ENCODE assay signal across 26 cellular contexts in genomic region chr13:106415971-106416370, GRCh38.
DNase-seq lines count a peak whose midpoint lies in the region; TF ChIP-seq lines count a peak whose summit lies in the region.
"Had no signal": no experiment of that assay in that cellular context is flagged by ENCODE, and none has a peak within 500 bp of the region (broad histone marks: within the 10 kb centered on the region; RNA-seq: fewer than 3 reads in every experiment).

No MANE protein-coding gene starts in this region.

- dilution Hi-C loops in mammary epithelial cell (cut with HindIII; ENCODE audit: low sequenced_read_pairs) = no loop called here

- H3K4me3 Mint-ChIP-seq in endodermal cell = no peak overlapping the region
- H3K4me3 Mint-ChIP-seq: CD8-positive, alpha-beta memory T cell had no signal

- H3K9me3 Mint-ChIP-seq in endodermal cell = no peaks in the 10 kb centered on the region
- H3K9me3 Mint-ChIP-seq: CD8-positive, alpha-beta memory T cell had no signal

- TF ChIP-seq CTCF in mammary epithelial cell (conservative IDR thresholded peaks at IDR 0.05 in 1 of 2, IDR thresholded peaks at IDR 0.05 in 1 of 2; ENCODE audit: extremely low read depth in 1 of 2, insufficient read depth in 1 of 2, low read depth in 1 of 2, low read length in 2 of 2) (no peak), breast epithelium (IDR thresholded peaks at IDR 0.05) (no peak), endodermal cell (conservative IDR thresholded peaks at IDR 0.05) (no peak)

- H3K9me3 ChIP-seq in mammary epithelial cell (replicated peaks; ENCODE audit: insufficient read depth, low read length) = no peaks in the 10 kb centered on the region
- no peaks in the 10 kb centered on the region for H3K9me3 ChIP-seq in breast epithelium
- no peaks in the 10 kb centered on the region for H3K9me3 ChIP-seq in endodermal cell (ENCODE audit: control insufficient read depth, low read length)
- H3K9me3 ChIP-seq: BE2C, SJSA1 had no signal

- DNase-seq in mammary epithelial cell (no peak), breast epithelium (ENCODE audit: low spot score in 2 of 2) (no peak), endodermal cell (no peak), midbrain (lab: John Stamatoyannopoulos, UW) (peak; percentile 53), superior temporal gyrus (ENCODE audit: extremely low spot score) (peak; percentile 78), T1000 (lab: John Stamatoyannopoulos, UW) (no peak), NCI-H2107 (lab: John Stamatoyannopoulos, UW) (no peak), retina (no peak)
- DNase-seq: BE2C; Calu3; CD8-positive, alpha-beta memory T cell; DND-41; GOT3; HCEC 1CT; NCI-H1048; NCI-H1417; NCI-H1694; NCI-H2029 treated with DMSO at 0.1 percent for 48 hours; NCI-H226; NCI-H510A; Right ventricle myocardium superior; RPMI8226 had no signal

- H3K27me3 Mint-ChIP-seq in endodermal cell (ENCODE audit: insufficient read depth) = peaks cover 9% of the 10 kb centered on the region

- WGBS in mammary epithelial cell (ENCODE audit: low coverage, missing lambda C conversion rate) = 10% methylated on average over 1 of the region's 1 CpG
- WGBS in endodermal cell (ENCODE audit: insufficient coverage in 1 of 2, insufficient read length in 1 of 2), 2 experiments = 88% methylated on average over 1 of the region's 1 CpG; no CpG with 5 or more reads in 1 of the 2 experiments

- H3K36me3 ChIP-seq in mammary epithelial cell (ENCODE audit: insufficient read depth, low read length) (no peaks in the 10 kb centered on the region), breast epithelium (no peaks in the 10 kb centered on the region), endodermal cell (ENCODE audit: control insufficient read depth, insufficient read depth, low read length) (no peaks in the 10 kb centered on the region)
- H3K36me3 ChIP-seq: BE2C, SJSA1 had no signal

- H3K9ac ChIP-seq in mammary epithelial cell (ENCODE audit: insufficient read depth, low read length) = no peak overlapping the region
- no peak overlapping the region for H3K9ac ChIP-seq in endodermal cell (ENCODE audit: extremely low read depth, low read length, poor library complexity, severe bottlenecking)

- H3K4me3 ChIP-seq in mammary epithelial cell (replicated peaks in 1 of 3; ENCODE audit: insufficient read depth in 1 of 3, low read depth in 2 of 3, low read length in 3 of 3) (no peak overlapping the region), breast epithelium (no peak overlapping the region), endodermal cell (ENCODE audit: low read length) (no peak overlapping the region)
- H3K4me3 ChIP-seq: SJSA1 had no signal

- intact Hi-C loops in mammary epithelial cell (cut with micrococcal nuclease) = no loop called here
- intact Hi-C loops in breast epithelium (cut with DNase I; ENCODE audit: low total_unique reads) = no loop called here

- H2AFZ ChIP-seq in mammary epithelial cell (ENCODE audit: low read depth, low read length) = peak overlapping the region; percentile 7

- no peak for TF ChIP-seq POLR2A in breast epithelium (IDR thresholded peaks at IDR 0.05)

- H3K27ac Mint-ChIP-seq in endodermal cell = no peak overlapping the region
- H3K27ac Mint-ChIP-seq: CD14-positive monocyte; CD8-positive, alpha-beta memory T cell had no signal

- H3K4me1 Mint-ChIP-seq in endodermal cell = peaks cover 6% of the 10 kb centered on the region
- H3K4me1 Mint-ChIP-seq: CD14-positive monocyte had no signal

- H3K27me3 ChIP-seq in mammary epithelial cell (ENCODE audit: insufficient read depth, low read length) = no peaks in the 10 kb centered on the region
- no peaks in the 10 kb centered on the region for H3K27me3 ChIP-seq in breast epithelium
- no peaks in the 10 kb centered on the region for H3K27me3 ChIP-seq in endodermal cell (ENCODE audit: control insufficient read depth, insufficient read depth, low read length, poor library complexity, severe bottlenecking)
- H3K27me3 ChIP-seq: BE2C had no signal

- H3K4me2 ChIP-seq in mammary epithelial cell (ENCODE audit: insufficient read depth, low read depth, low read length) = no peak overlapping the region

- CTCF ChIA-PET in mammary epithelial cell (lab: Charles Lee; ENCODE audit: low non-redundant PET) = no interaction called here

- in situ Hi-C loops in mammary epithelial cell (cut with MboI; ENCODE audit: low sequenced_read_pairs in 2 of 2) = no loop called here

- BruUV-seq in mammary epithelial cell (replicated peaks; lab: Mats Ljungman, UMichigan) = no TSS peak

- H3K4me1 ChIP-seq in mammary epithelial cell (ENCODE audit: insufficient read depth, low read length) (no peaks in the 10 kb centered on the region), breast epithelium (no peaks in the 10 kb centered on the region), endodermal cell (ENCODE audit: control insufficient read depth, insufficient read depth, low read length) (no peaks in the 10 kb centered on the region)
- H3K4me1 ChIP-seq: SJSA1 had no signal

- no peaks in the 10 kb centered on the region for H4K20me1 ChIP-seq in mammary epithelial cell (ENCODE audit: insufficient read depth, low read length)

- H3K27ac ChIP-seq in mammary epithelial cell (ENCODE audit: insufficient read depth, low read depth, low read length) (no peak overlapping the region), breast epithelium (no peak overlapping the region), endodermal cell (ENCODE audit: low read depth, low read length) (peak overlapping the region; percentile 55)
- H3K27ac ChIP-seq: 22Rv1, HL-60, SJSA1 had no signal

- H3K79me2 ChIP-seq in mammary epithelial cell (ENCODE audit: insufficient read depth, low read length) = no peaks in the 10 kb centered on the region

- no peaks in the 10 kb centered on the region for H3K36me3 Mint-ChIP-seq in endodermal cell (ENCODE audit: low read depth)
- H3K36me3 Mint-ChIP-seq: CD14-positive monocyte; CD8-positive, alpha-beta memory T cell had no signal

Comparison
In these comparisons a context has a peak if more than half of its experiments do, and no peak if none do; other contexts are left out.
1. DNase-seq: peak in midbrain (single experiment) and superior temporal gyrus (single experiment); none in mammary epithelial cell (single experiment), breast epithelium (0 of 2), endodermal cell (single experiment), T1000 (single experiment), NCI-H2107 (single experiment) and retina (single experiment).